Comparison of ENCODE assay signal across 1 cellular context in the genomic region with DNA sequence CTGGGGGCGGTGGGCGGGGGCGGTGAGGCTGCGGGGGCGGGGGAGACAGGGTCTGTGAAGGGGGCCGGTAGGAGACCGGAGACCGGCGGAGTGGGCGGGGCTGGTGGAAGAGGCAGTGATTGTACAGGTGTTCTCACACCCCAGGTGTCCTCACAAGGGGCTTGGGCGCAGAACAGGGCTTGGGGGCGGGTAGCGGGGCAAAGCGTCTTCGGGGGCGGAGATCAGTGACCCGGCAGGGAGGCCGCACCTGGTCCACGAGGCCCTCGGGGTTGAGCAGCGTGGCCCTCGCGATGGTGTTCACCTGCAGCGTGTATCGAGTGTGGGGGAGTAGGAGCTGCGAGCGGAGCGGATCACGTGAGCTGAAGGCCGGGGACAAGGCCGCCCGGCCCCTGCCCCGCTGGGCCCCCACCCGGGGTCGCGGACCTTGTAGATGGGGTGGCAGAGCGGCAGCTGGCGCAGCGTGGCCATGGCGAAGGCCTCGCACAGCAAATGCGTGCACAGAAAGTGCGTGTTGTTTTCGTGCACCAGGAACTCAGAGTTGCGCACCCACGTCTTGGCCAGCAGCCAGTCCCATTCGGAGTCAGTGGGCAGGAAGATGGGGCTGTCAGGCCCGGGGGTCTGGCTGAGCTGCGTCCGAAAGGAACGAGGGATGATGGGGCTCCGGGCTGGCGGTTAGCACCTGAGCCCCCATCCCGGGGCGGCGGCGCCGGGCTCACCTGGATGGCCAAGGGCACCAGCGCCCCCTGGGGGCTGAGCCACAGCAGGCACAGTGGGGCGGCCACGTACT.
A peak's percentile ranks its signal among the peaks of the same experiment; 100 is the strongest.
TF ChIP-seq lines count a peak whose summit lies in the region.

No MANE protein-coding gene starts in this region.

TF ChIP-seq in HepG2, 621 proteins besides CTCF, POLR2A, EP300 and RAD21 (continued from another document):
- TF ChIP-seq, protein P1, sequence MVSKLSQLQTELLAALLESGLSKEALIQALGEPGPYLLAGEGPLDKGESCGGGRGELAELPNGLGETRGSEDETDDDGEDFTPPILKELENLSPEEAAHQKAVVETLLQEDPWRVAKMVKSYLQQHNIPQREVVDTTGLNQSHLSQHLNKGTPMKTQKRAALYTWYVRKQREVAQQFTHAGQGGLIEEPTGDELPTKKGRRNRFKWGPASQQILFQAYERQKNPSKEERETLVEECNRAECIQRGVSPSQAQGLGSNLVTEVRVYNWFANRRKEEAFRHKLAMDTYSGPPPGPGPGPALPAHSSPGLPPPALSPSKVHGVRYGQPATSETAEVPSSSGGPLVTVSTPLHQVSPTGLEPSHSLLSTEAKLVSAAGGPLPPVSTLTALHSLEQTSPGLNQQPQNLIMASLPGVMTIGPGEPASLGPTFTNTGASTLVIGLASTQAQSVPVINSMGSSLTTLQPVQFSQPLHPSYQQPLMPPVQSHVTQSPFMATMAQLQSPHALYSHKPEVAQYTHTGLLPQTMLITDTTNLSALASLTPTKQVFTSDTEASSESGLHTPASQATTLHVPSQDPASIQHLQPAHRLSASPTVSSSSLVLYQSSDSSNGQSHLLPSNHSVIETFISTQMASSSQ (IDR thresholded peaks at IDR 0.05; ENCODE audit: low read depth): no peak
- TF ChIP-seq, protein P1 (CRISPR knock-in tag; IDR thresholded peaks at IDR 0.05; ENCODE audit: borderline replicate concordance): no peak
- TF ChIP-seq ATF1 (CRISPR knock-in tag; IDR thresholded peaks at IDR 0.05) (no peak), PHF20 (CRISPR knock-in tag; IDR thresholded peaks at IDR 0.05) (no peak), PCBP2 (optimal IDR thresholded peaks at IDR 0.05; ENCODE audit: low read depth, low read length, poor library complexity, severe bottlenecking) (no peak), BRCA1 (CRISPR knock-in tag; IDR thresholded peaks at IDR 0.05) (no peak), ZNF619 (CRISPR knock-in tag; IDR thresholded peaks at IDR 0.05) (no peak), SMC3 (IDR thresholded peaks at IDR 0.05; ENCODE audit: low read length) (peak; percentile 8; the same call in 1 of the 2 replicates), YY1 (IDR thresholded peaks at IDR 0.05; ENCODE audit: insufficient read depth, insufficient replicate concordance, low read depth, low read length) (no peak), XRCC5 (optimal IDR thresholded peaks at IDR 0.05; ENCODE audit: low read length) (peak; percentile 65)
- TF ChIP-seq, protein P2, sequence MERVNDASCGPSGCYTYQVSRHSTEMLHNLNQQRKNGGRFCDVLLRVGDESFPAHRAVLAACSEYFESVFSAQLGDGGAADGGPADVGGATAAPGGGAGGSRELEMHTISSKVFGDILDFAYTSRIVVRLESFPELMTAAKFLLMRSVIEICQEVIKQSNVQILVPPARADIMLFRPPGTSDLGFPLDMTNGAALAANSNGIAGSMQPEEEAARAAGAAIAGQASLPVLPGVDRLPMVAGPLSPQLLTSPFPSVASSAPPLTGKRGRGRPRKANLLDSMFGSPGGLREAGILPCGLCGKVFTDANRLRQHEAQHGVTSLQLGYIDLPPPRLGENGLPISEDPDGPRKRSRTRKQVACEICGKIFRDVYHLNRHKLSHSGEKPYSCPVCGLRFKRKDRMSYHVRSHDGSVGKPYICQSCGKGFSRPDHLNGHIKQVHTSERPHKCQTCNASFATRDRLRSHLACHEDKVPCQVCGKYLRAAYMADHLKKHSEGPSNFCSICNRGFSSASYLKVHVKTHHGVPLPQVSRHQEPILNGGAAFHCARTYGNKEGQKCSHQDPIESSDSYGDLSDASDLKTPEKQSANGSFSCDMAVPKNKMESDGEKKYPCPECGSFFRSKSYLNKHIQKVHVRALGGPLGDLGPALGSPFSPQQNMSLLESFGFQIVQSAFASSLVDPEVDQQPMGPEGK (CRISPR knock-in tag; IDR thresholded peaks at IDR 0.05): peak; percentile 84
- TF ChIP-seq, protein P3, sequence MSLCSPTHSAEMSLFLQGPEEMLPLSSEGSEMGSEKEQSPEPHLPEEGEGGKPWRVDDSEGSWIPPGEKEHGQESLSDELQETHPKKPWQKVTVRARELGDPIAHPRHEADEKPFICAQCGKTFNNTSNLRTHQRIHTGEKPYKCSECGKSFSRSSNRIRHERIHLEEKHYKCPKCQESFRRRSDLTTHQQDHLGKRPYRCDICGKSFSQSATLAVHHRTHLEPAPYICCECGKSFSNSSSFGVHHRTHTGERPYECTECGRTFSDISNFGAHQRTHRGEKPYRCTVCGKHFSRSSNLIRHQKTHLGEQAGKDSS (CRISPR knock-in tag; IDR thresholded peaks at IDR 0.05; ENCODE audit: borderline replicate concordance, low read depth): no peak
- TF ChIP-seq, protein P4, sequence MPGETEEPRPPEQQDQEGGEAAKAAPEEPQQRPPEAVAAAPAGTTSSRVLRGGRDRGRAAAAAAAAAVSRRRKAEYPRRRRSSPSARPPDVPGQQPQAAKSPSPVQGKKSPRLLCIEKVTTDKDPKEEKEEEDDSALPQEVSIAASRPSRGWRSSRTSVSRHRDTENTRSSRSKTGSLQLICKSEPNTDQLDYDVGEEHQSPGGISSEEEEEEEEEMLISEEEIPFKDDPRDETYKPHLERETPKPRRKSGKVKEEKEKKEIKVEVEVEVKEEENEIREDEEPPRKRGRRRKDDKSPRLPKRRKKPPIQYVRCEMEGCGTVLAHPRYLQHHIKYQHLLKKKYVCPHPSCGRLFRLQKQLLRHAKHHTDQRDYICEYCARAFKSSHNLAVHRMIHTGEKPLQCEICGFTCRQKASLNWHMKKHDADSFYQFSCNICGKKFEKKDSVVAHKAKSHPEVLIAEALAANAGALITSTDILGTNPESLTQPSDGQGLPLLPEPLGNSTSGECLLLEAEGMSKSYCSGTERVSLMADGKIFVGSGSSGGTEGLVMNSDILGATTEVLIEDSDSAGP (CRISPR knock-in tag; IDR thresholded peaks at IDR 0.05; ENCODE audit: borderline replicate concordance): peak; percentile 21; the same call in 1 of the 2 replicates
